In the genomic region with DNA sequence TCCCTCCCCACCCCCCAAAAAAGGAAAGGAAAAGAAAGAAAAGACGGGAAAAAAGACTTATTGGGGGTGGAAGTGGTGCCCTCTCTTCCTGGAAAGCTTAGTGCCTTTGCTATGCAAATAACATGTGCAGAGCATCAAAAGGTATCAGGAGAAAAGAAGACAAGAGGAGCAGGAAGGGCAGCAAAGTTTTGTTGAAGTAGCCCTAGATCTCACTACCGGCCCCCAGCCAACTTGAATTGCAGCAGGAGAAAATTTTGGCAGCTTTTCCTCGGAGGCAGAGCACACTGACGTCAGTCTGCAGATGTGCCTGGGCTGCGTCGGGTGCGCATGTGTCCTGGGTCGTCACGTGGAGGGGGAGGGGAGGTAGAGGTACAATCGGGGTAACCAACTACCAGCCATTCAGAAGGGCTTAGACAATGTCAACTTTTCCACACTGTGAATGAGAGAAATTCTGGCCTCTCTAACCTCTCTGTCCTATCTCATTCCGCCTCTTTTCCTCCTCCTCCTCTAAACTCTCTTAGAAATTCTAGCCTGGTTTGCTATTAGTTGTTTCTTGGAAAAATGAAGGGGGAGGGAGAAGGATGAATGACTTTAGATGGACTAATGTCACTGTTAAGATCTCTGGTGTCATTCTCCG, we compare ENCODE assay signal across 1 cellular context.
TF ChIP-seq lines count a peak whose summit lies in the region.

ADAMTS6 (minus strand) TSS at position 286 of the 637 bp plus-strand sequence. CDS start 8,247 bp downstream, outside the sequence.

TF ChIP-seq in HepG2, 621 proteins besides CTCF, POLR2A, EP300 and RAD21 (continued from another document and continues in another):
- no peak for TF ChIP-seq LCORL (IDR thresholded peaks at IDR 0.05)
- peak; percentile 40; the same call in 1 of the 2 replicates for TF ChIP-seq LCORL (CRISPR knock-in tag; IDR thresholded peaks at IDR 0.05)
- TF ChIP-seq ZNF761 (CRISPR knock-in tag; conservative IDR thresholded peaks at IDR 0.05): 0 out of 2 replicates have a peak, but pooled peaks have one; percentile 31
- no peak for TF ChIP-seq NFE2L2 (IDR thresholded peaks at IDR 0.05; ENCODE audit: low read length)
- TF ChIP-seq, protein P1, sequence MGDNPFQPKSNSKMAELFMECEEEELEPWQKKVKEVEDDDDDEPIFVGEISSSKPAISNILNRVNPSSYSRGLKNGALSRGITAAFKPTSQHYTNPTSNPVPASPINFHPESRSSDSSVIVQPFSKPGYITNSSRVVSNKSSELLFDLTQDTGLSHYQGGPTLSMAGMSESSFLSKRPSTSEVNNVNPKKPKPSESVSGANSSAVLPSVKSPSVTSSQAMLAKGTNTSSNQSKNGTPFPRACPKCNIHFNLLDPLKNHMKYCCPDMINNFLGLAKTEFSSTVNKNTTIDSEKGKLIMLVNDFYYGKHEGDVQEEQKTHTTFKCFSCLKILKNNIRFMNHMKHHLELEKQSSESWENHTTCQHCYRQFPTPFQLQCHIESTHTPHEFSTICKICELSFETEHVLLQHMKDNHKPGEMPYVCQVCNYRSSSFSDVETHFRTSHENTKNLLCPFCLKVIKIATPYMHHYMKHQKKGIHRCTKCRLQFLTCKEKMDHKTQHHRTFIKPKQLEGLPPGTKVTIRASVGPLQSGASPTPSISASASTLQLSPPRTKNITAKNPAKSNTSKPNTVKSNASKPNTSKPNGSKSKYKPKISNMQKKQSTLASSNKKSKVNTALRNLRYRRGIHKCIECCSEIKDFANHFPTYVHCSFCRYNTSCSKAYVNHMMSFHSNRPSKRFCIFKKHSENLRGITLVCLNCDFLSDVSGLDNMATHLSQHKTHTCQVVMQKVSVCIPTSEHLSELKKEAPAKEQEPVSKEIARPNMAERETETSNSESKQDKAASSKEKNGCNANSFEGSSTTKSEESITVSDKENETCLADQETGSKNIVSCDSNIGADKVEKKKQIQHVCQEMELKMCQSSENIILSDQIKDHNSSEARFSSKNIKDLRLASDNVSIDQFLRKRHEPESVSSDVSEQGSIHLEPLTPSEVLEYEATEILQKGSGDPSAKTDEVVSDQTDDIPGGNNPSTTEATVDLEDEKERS (CRISPR knock-in tag; IDR thresholded peaks at IDR 0.05): 0 out of 2 replicates have a peak, but pooled peaks have one; percentile 42
- TF ChIP-seq GLMP (CRISPR knock-in tag; IDR thresholded peaks at IDR 0.05; ENCODE audit: borderline replicate concordance): no peak
- TF ChIP-seq ZC3H13 (CRISPR knock-in tag; IDR thresholded peaks at IDR 0.05): no peak
- TF ChIP-seq NR1H2 (CRISPR knock-in tag; IDR thresholded peaks at IDR 0.05; ENCODE audit: borderline replicate concordance, low read depth): no peak
- no peak for TF ChIP-seq ZC3H4 (CRISPR knock-in tag; IDR thresholded peaks at IDR 0.05; ENCODE audit: borderline replicate concordance)
- peak; percentile 69 for TF ChIP-seq POGZ (CRISPR knock-in tag; IDR thresholded peaks at IDR 0.05)
- TF ChIP-seq, protein P2, sequence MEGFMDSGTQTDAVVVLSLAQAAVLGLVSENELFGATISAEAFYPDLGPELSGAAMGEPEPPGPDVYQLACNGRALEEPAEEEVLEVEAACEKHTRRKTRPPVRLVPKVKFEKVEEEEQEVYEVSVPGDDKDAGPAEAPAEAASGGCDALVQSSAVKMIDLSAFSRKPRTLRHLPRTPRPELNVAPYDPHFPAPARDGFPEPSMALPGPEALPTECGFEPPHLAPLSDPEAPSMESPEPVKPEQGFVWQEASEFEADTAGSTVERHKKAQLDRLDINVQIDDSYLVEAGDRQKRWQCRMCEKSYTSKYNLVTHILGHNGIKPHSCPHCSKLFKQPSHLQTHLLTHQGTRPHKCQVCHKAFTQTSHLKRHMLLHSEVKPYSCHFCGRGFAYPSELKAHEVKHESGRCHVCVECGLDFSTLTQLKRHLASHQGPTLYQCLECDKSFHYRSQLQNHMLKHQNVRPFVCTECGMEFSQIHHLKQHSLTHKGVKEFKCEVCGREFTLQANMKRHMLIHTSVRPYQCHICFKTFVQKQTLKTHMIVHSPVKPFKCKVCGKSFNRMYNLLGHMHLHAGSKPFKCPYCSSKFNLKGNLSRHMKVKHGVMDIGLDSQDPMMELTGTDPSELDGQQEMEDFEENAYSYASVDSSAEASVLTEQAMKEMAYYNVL (CRISPR knock-in tag; IDR thresholded peaks at IDR 0.05; ENCODE audit: borderline replicate concordance): 0 out of 2 replicates have a peak, but pooled peaks have one; percentile 21
- TF ChIP-seq KLF12 (CRISPR knock-in tag; IDR thresholded peaks at IDR 0.05; ENCODE audit: borderline replicate concordance): no peak
- peak; percentile 38; the same call in 1 of the 2 replicates for TF ChIP-seq FOSL2 (CRISPR knock-in tag; IDR thresholded peaks at IDR 0.05)
- no peak for TF ChIP-seq ZSCAN9 (CRISPR knock-in tag; IDR thresholded peaks at IDR 0.05; ENCODE audit: borderline replicate concordance)
- peak; percentile 45; the same call in 1 of the 2 replicates for TF ChIP-seq KMT2B (CRISPR knock-in tag; IDR thresholded peaks at IDR 0.05)
- TF ChIP-seq ZNF687 (CRISPR knock-in tag; IDR thresholded peaks at IDR 0.05): peak; percentile 67
- TF ChIP-seq ZNF792 (CRISPR knock-in tag; IDR thresholded peaks at IDR 0.05): no peak
- no peak for TF ChIP-seq ISX (CRISPR knock-in tag; conservative IDR thresholded peaks at IDR 0.05)
- peak; percentile 34; the same call in 1 of the 2 replicates for TF ChIP-seq ARID4A (CRISPR knock-in tag; IDR thresholded peaks at IDR 0.05; ENCODE audit: borderline replicate concordance)
- no peak for TF ChIP-seq IKZF5 (CRISPR knock-in tag; IDR thresholded peaks at IDR 0.05)
- TF ChIP-seq ZNF672 (CRISPR knock-in tag; IDR thresholded peaks at IDR 0.05): no peak
- TF ChIP-seq BRD4 (CRISPR knock-in tag; IDR thresholded peaks at IDR 0.05): no peak
- no peak for TF ChIP-seq ZNF512B (CRISPR knock-in tag; IDR thresholded peaks at IDR 0.05; ENCODE audit: borderline replicate concordance)
- no peak for TF ChIP-seq ZNF547 (CRISPR knock-in tag; IDR thresholded peaks at IDR 0.05)
- no peak for TF ChIP-seq HOXA9 (CRISPR knock-in tag; IDR thresholded peaks at IDR 0.05; ENCODE audit: borderline replicate concordance)
- no peak for TF ChIP-seq NFKB2 (CRISPR knock-in tag; IDR thresholded peaks at IDR 0.05; ENCODE audit: borderline replicate concordance)
- TF ChIP-seq, protein P3, sequence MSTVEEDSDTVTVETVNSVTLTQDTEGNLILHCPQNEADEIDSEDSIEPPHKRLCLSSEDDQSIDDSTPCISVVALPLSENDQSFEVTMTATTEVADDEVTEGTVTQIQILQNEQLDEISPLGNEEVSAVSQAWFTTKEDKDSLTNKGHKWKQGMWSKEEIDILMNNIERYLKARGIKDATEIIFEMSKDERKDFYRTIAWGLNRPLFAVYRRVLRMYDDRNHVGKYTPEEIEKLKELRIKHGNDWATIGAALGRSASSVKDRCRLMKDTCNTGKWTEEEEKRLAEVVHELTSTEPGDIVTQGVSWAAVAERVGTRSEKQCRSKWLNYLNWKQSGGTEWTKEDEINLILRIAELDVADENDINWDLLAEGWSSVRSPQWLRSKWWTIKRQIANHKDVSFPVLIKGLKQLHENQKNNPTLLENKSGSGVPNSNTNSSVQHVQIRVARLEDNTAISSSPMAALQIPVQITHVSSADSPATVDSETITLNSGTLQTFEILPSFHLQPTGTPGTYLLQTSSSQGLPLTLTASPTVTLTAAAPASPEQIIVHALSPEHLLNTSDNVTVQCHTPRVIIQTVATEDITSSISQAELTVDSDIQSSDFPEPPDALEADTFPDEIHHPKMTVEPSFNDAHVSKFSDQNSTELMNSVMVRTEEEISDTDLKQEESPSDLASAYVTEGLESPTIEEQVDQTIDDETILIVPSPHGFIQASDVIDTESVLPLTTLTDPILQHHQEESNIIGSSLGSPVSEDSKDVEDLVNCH (CRISPR knock-in tag; IDR thresholded peaks at IDR 0.05): no peak
